Comparison of ENCODE assay signal across 12 cellular contexts in the genomic region with DNA sequence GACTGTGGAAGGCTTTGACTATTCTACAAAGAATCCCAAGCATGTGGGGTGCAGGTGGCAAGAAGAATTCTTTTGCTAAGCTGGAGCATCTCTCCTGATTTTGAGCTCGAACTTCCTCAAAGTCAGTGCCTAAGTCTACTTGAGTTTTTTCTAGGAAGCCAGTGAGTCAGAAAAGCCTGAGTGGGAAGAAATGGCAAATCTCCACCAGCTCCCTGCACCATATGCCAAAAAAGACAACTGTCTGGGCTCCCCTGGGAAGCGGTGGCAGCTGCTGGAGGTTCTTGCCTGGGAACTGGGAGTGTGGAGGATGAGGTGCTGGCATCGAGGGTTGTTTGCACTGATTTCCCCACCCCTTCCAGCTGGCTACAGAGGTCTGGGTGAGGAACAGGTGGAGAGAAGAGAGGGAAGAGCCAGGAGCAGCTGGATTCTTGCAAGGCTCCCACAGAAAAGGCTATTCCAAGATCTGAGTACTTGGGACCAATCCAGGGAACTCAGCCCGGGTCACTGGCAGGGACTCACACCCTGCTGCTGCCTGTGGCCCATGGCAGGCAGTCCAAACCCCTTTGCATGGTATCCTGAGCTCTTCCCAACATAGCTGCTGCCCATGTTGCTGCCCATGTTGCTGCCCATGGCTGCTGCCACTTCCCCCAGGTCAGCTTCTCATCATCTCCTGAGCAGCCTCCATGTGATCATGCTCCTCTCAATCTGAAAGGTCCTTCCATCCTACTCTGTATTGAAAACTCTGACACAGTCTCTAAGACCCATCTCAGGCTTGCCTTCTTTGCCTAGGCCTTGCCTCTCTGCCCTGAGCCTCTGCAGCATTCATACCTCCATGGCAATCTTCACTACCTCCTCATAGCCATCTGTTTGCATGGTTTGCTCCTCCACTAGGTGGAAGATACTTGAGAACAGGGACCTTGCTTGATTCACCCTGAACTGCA.
DNase-seq lines count a peak whose midpoint lies in the region; ATAC-seq and TF ChIP-seq lines count a peak whose summit lies in the region.
"Had no signal": no experiment of that assay in that cellular context is flagged by ENCODE, and none has a peak within 500 bp of the region (broad histone marks: within the 10 kb centered on the region; RNA-seq: fewer than 3 reads in every experiment).

No MANE protein-coding gene starts in this region.

- DNase-seq in Right ventricle myocardium inferior (ENCODE audit: missing footprints) (peak; percentile 80), cardiac septum (ENCODE audit: low spot score) (no peak), anterior cingulate cortex (lab: John Stamatoyannopoulos, UW) (peak in 38 of 58 donors; percentile 2 to 84 (median 28)), iris pigment epithelial cell (ENCODE audit: low read depth) (peak; percentile 8), DMS114 treated with DMSO at 0.1 percent for 48 hours (lab: John Stamatoyannopoulos, UW; ENCODE audit: unreplicated experiment) (no peak), NCI-H510A treated with DMSO at 0.1 percent for 48 hours (lab: John Stamatoyannopoulos, UW) (no peak), RWPE1 (ENCODE audit: low spot score) (no peak)
- DNase-seq: activated CD8-positive, alpha-beta memory T cell treated with anti-CD3 and anti-CD28 coated beads, Interleukin-2, amount 50 U/mL, for 48 hours; T-helper 2 cell; trophoblast cell had no signal

- intact Hi-C loops in Right ventricle myocardium inferior (cut with DNase I) = no loop called here
- intact Hi-C loops in cardiac septum (cut with DNase I) = no loop called here

- POLR2A ChIA-PET in RWPE1 (lab: Yijun Ruan, JAX; ENCODE audit: low non-redundant PET) = no interaction called here

- CTCF ChIA-PET in RWPE1 (lab: Yijun Ruan, JAX) = interaction anchor here (0.5 to 1.2 kb wide), 3 partner anchors 16 to 383 kb away, joined by 3 to 5 read pairs (median 3); no protein-coding TSS in a partner anchor

- no peak for TF ChIP-seq CTCF in RWPE1 (conservative IDR thresholded peaks at IDR 0.05; ENCODE audit: low read depth)

- H3K27ac ChIP-seq in RWPE1 = no peak overlapping the region

- ATAC-seq in Right ventricle myocardium inferior (peak; percentile 92), HG03025 (IDR thresholded peaks at IDR 0.05; ENCODE audit: low FRiP score, unreplicated experiment) (no peak)
- ATAC-seq: HCT116 had no signal

Comparison
In these comparisons a context has a peak if more than half of its experiments do, and no peak if none do; other contexts are left out.
1. DNase-seq: peak in Right ventricle myocardium inferior (single experiment), anterior cingulate cortex (38 of 58) and iris pigment epithelial cell (single experiment); none in cardiac septum (single experiment), DMS114 treated with DMSO at 0.1 percent for 48 hours (single experiment), NCI-H510A treated with DMSO at 0.1 percent for 48 hours (single experiment) and RWPE1 (single experiment).